ENCODE assay signal across 12 cellular contexts in the genomic region with DNA sequence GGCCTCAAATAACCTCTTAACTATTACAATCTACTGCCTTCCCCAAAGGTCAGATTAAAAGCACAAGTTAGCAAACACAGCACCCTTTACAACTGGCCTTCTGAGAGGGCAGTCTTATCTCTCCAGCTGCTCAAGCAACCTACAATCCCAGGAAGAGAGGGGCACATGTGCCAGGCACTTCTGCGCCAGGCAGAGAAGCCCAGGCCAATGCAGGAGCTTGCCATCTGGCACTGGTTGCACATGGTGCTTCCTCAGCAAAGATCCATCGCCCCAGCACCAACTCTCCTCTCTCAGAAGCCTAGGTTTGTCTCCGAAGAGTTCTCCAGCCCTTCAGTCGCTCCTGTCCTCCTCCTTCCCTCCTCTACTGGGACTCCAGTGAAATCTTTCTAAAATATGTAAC. TPM values are rescaled to one million over a fixed set of nuclear protein-coding genes. Genes with fewer than 3 reads are reported as not detected.
DNase-seq lines count a peak whose midpoint lies in the region; ATAC-seq, FAIRE-seq and TF ChIP-seq lines count a peak whose summit lies in the region.
"Had no signal": no experiment of that assay in that cellular context is flagged by ENCODE, and none has a peak within 500 bp of the region (broad histone marks: within the 10 kb centered on the region; RNA-seq: fewer than 3 reads in every experiment).

No MANE protein-coding gene starts in this region.

- H3K36me3 Mint-ChIP-seq in activated T-cell treated with anti-CD3 and anti-CD28 coated beads, Interleukin-2, amount 50 U/mL, for 4 hours (ENCODE audit: insufficient read depth) = peaks cover 10% of the 10 kb centered on the region
- H3K36me3 Mint-ChIP-seq in activated CD4-positive, alpha-beta memory T cell treated with anti-CD3 and anti-CD28 coated beads for 36 hours = peaks cover 8% of the 10 kb centered on the region

- H3K36me3 ChIP-seq in keratinocyte (ENCODE audit: control insufficient read depth in 2 of 2, extremely low read depth in 1 of 2, insufficient read depth in 2 of 2, low read length in 2 of 2) = peaks cover 4 to 15% of the 10 kb centered on the region in 2 experiments
- peaks cover 0 to 8% (median 3%) of the 10 kb centered on the region in 4 donors for H3K36me3 ChIP-seq in stomach
- H3K36me3 ChIP-seq: SJCRH30 had no signal

- H3K4me2 ChIP-seq in keratinocyte (ENCODE audit: control insufficient read depth, extremely low read depth, insufficient read depth, low read depth, low read length) = peak overlapping the region; percentile 57

- no peak overlapping the region for H3K27ac ChIP-seq in keratinocyte (ENCODE audit: control insufficient read depth, insufficient read depth, low read length)
- H3K27ac ChIP-seq in stomach = peak overlapping the region in 4 of 5 donors; percentile 21 to 98 (median 76)
- H3K27ac ChIP-seq: SJCRH30 had no signal

- H2AFZ ChIP-seq in keratinocyte (ENCODE audit: control insufficient read depth, low read length) = no peak overlapping the region

- H3K9ac ChIP-seq in keratinocyte (ENCODE audit: control insufficient read depth, extremely low read depth, insufficient read depth, low read length) = no peak overlapping the region

- ATAC-seq in activated T-cell treated with anti-CD3 and anti-CD28 coated beads, Interleukin-2, amount 50 U/mL, for 4 hours = no peak
- ATAC-seq in GM21723 (IDR thresholded peaks at IDR 0.05; ENCODE audit: unreplicated experiment) = no peak

- CTCF ChIA-PET in activated CD4-positive, alpha-beta memory T cell treated with anti-CD3 and anti-CD28 coated beads for 36 hours (lab: Charles Lee) = interaction anchor here (1.2 to 1.5 kb wide), 3 partner anchors 14 to 234 kb away, joined by 3 to 12 read pairs (median 3); a partner anchor contains a TSS

- intact Hi-C loops in activated CD4-positive, alpha-beta memory T cell treated with anti-CD3 and anti-CD28 coated beads for 36 hours (cut with micrococcal nuclease) = no loop called here
- intact Hi-C loops in stomach (cut with DNase I; ENCODE audit: low total_unique reads) = no loop called here

- TF ChIP-seq POLR2A in stomach (IDR thresholded peaks at IDR 0.05) = no peak

- H3K9me1 ChIP-seq in keratinocyte (ENCODE audit: control insufficient read depth, extremely low read depth, insufficient read depth, low read length) = peaks cover 2% of the 10 kb centered on the region

- peak overlapping the region; percentile 15 for H3K27ac Mint-ChIP-seq in activated CD4-positive, alpha-beta memory T cell treated with anti-CD3 and anti-CD28 coated beads for 36 hours

- H3K4me1 Mint-ChIP-seq in activated T-cell treated with anti-CD3 and anti-CD28 coated beads, Interleukin-2, amount 50 U/mL, for 4 hours (ENCODE audit: low read depth) = peaks cover 76% of the 10 kb centered on the region
- peaks cover 76% of the 10 kb centered on the region for H3K4me1 Mint-ChIP-seq in activated CD4-positive, alpha-beta memory T cell treated with anti-CD3 and anti-CD28 coated beads for 36 hours (ENCODE audit: low read depth)

- no peak for DNase-seq in activated T-cell treated with anti-CD3 and anti-CD28 coated beads, Interleukin-2, amount 50 U/mL, for 4 hours
- no peak for DNase-seq in activated T-cell treated with anti-CD3 and anti-CD28 coated beads, Interleukin-2, amount 50 U/mL, for 1 hour
- DNase-seq in activated CD4-positive, alpha-beta memory T cell treated with anti-CD3 and anti-CD28 coated beads for 36 hours = no peak
- DNase-seq in keratinocyte (ENCODE audit: low read depth, low spot score) = no peak
- peak; percentile 73 for DNase-seq in stomach
- no peak for DNase-seq in NK-92 (lab: John Stamatoyannopoulos, UW; ENCODE audit: unreplicated experiment)
- DNase-seq in NOMO-1 (lab: John Stamatoyannopoulos, UW; ENCODE audit: unreplicated experiment in 2 of 2) = no peak
- DNase-seq: activated CD4-positive, alpha-beta T cell treated with anti-CD3 and anti-CD28 coated beads for 48 hours; HCEC 1CT; NCI-H226; SJCRH30 had no signal

- dilution Hi-C loops in keratinocyte (cut with MboI; ENCODE audit: extremely low pct_ligation_motif_present, low sequenced_read_pairs) = no loop called here

- POLR2A ChIA-PET in activated CD4-positive, alpha-beta memory T cell treated with anti-CD3 and anti-CD28 coated beads for 36 hours (lab: Charles Lee) = no interaction called here

- FAIRE-seq in keratinocyte (lab: Jason Lieb, UNC) = no peak

- TF ChIP-seq CTCF in keratinocyte (optimal IDR thresholded peaks at IDR 0.05 in 1 of 3, IDR thresholded peaks at IDR 0.05 in 1 of 3, conservative IDR thresholded peaks at IDR 0.05 in 1 of 3; ENCODE audit: extremely low read depth in 1 of 3, insufficient read depth in 2 of 3, low read length in 3 of 3) = no peak
- no peak for TF ChIP-seq CTCF in stomach (IDR thresholded peaks at IDR 0.05)

- no peaks in the 10 kb centered on the region for H3K9me3 ChIP-seq in keratinocyte (ENCODE audit: control insufficient read depth, low read depth, low read length)
- H3K9me3 ChIP-seq in stomach = no peaks in the 10 kb centered on the region
- H3K9me3 ChIP-seq: SJCRH30 had no signal

- H3K4me1 ChIP-seq in keratinocyte (ENCODE audit: control insufficient read depth, extremely low read depth, insufficient read depth, low read length) (peaks cover 28% of the 10 kb centered on the region), stomach (peaks cover 36 to 79% (median 67%) of the 10 kb centered on the region in 4 donors)

- WGBS in stomach, 5 donors = 29 to 60% (median 38%) methylated on average over 4 of the region's 4 CpGs

- H3K4me3 ChIP-seq in keratinocyte (ENCODE audit: control insufficient read depth in 2 of 3, extremely low read depth in 1 of 3, insufficient read depth in 2 of 3, low read depth in 1 of 3, low read length in 3 of 3) (no peak overlapping the region), stomach (peak overlapping the region in 2 of 4 donors; percentile 64 to 90)
- H3K4me3 ChIP-seq: SJCRH30 had no signal

- TF ChIP-seq EP300 in stomach (IDR thresholded peaks at IDR 0.05) = no peak

- H3K9me3 Mint-ChIP-seq in activated T-cell treated with anti-CD3 and anti-CD28 coated beads, Interleukin-2, amount 50 U/mL, for 4 hours = no peaks in the 10 kb centered on the region
- no peaks in the 10 kb centered on the region for H3K9me3 Mint-ChIP-seq in activated CD4-positive, alpha-beta memory T cell treated with anti-CD3 and anti-CD28 coated beads for 36 hours

- H3K79me2 ChIP-seq in keratinocyte (ENCODE audit: control insufficient read depth, insufficient read depth, low read length) = peaks cover 54% of the 10 kb centered on the region

- no peaks in the 10 kb centered on the region for H3K27me3 Mint-ChIP-seq in activated T-cell treated with anti-CD3 and anti-CD28 coated beads, Interleukin-2, amount 50 U/mL, for 4 hours (ENCODE audit: low read depth)
- no peaks in the 10 kb centered on the region for H3K27me3 Mint-ChIP-seq in activated CD4-positive, alpha-beta memory T cell treated with anti-CD3 and anti-CD28 coated beads for 36 hours

- peaks cover 7% of the 10 kb centered on the region for H4K20me1 ChIP-seq in keratinocyte (ENCODE audit: control insufficient read depth, extremely low read depth, insufficient read depth, low read length)

- no peaks in the 10 kb centered on the region for H3K27me3 ChIP-seq in keratinocyte (ENCODE audit: control insufficient read depth, extremely low read depth, insufficient read depth, low read length)
- H3K27me3 ChIP-seq in stomach = no peaks in the 10 kb centered on the region
- H3K27me3 ChIP-seq: SJCRH30 had no signal

- peak overlapping the region; percentile 92 for H3K4me3 Mint-ChIP-seq in activated T-cell treated with anti-CD3 and anti-CD28 coated beads, Interleukin-2, amount 50 U/mL, for 4 hours
- H3K4me3 Mint-ChIP-seq in activated CD4-positive, alpha-beta memory T cell treated with anti-CD3 and anti-CD28 coated beads for 36 hours = no peak overlapping the region

RNA-seq across cellular contexts. Expression of a gene that starts 2.5 kb away (rescaled TPM):
- 10 to 100 TPM; 63.9 to 86.1 (median 66.8) TPM for total RNA-seq in activated T-cell treated with anti-CD3 and anti-CD28 coated beads, Interleukin-2, amount 50 U/mL, for 4 hours
- 10 to 100 TPM; 57.3 to 57.4 TPM for total RNA-seq in activated CD4-positive, alpha-beta memory T cell treated with anti-CD3 and anti-CD28 coated beads for 36 hours
- polyA plus RNA-seq in keratinocyte (8.5 to 10.4 TPM (median 10.3 TPM) in 3 replicates), stomach (10 to 100 TPM; 14.6 to 36.0 (median 32.1) TPM)
- 14.7 TPM for polyA plus RNA-seq in keratinocyte (2011; ENCODE audit: low read depth)
- polyA plus RNA-seq in keratinocyte (2011; cell fraction: cytosol; rRNA removed) = 6.1 and 7.0 TPM in 2 replicates
- 19.3 and 23.3 TPM in 2 replicates for polyA plus RNA-seq in keratinocyte (2011; cell fraction: nucleus; rRNA removed)
- polyA plus RNA-seq in keratinocyte (2012; ENCODE audit: low replicate concordance) = 9.8 and 17.6 TPM in 2 replicates
- polyA minus RNA-seq in keratinocyte = 14.0 to 28.2 TPM (median 16.3 TPM) in 3 replicates
- 6.3 TPM for polyA minus RNA-seq in keratinocyte (2011; cell fraction: cytosol; rRNA and poly(A)+ RNA removed)
- polyA minus RNA-seq in keratinocyte (2011; cell fraction: nucleus; rRNA and poly(A)+ RNA removed) = 7.2 and 8.5 TPM in 2 replicates
- 10 to 100 TPM; 14.0 to 57.4 (median 28.3) TPM for total RNA-seq in stomach

RNA-seq across cellular contexts. Expression of a gene that starts 14.5 kb away (rescaled TPM):
- 10 to 100 TPM; 80.6 to 96.3 (median 83.8) TPM for total RNA-seq in activated T-cell treated with anti-CD3 and anti-CD28 coated beads, Interleukin-2, amount 50 U/mL, for 4 hours
- 10 to 100 TPM; 46.0 to 47.0 TPM for total RNA-seq in activated CD4-positive, alpha-beta memory T cell treated with anti-CD3 and anti-CD28 coated beads for 36 hours
- 41.3 to 67.8 TPM (median 45.3 TPM) in 3 replicates for polyA plus RNA-seq in keratinocyte
- 12.7 TPM for polyA plus RNA-seq in keratinocyte (2011; ENCODE audit: low read depth)
- 43.5 and 55.1 TPM in 2 replicates for polyA plus RNA-seq in keratinocyte (2011; cell fraction: cytosol; rRNA removed)
- 15.1 and 19.6 TPM in 2 replicates for polyA plus RNA-seq in keratinocyte (2011; cell fraction: nucleus; rRNA removed)
- 28.2 and 48.4 TPM in 2 replicates for polyA plus RNA-seq in keratinocyte (2012; ENCODE audit: low replicate concordance)
- 29.0 to 51.7 TPM (median 34.5 TPM) in 3 replicates for polyA minus RNA-seq in keratinocyte
- polyA minus RNA-seq in keratinocyte (2011; cell fraction: cytosol; rRNA and poly(A)+ RNA removed) = 41.6 TPM
- polyA minus RNA-seq in keratinocyte (2011; cell fraction: nucleus; rRNA and poly(A)+ RNA removed) = 6.8 and 8.8 TPM in 2 replicates
- total RNA-seq in stomach = 100 to 1,000 TPM in 1 of 5 donors, 10 to 100 TPM in 3, 1 to 10 TPM in 1; 5.1 to 261 (median 42.6) TPM
- 10 to 100 TPM; 46.5 to 65.7 (median 64.8) TPM for polyA plus RNA-seq in stomach

RNA-seq across cellular contexts. Expression of a gene that starts 59.8 kb away (rescaled TPM):
- 1 to 10 TPM; 2.2 to 5.5 (median 4.5) TPM for total RNA-seq in activated T-cell treated with anti-CD3 and anti-CD28 coated beads, Interleukin-2, amount 50 U/mL, for 4 hours
- total RNA-seq in activated CD4-positive, alpha-beta memory T cell treated with anti-CD3 and anti-CD28 coated beads for 36 hours = 10 to 100 TPM; 11.6 to 12.8 TPM
- polyA plus RNA-seq in keratinocyte (2.4 to 4.3 TPM (median 2.7 TPM) in 3 replicates), stomach (10 to 100 TPM; 29.0 to 35.0 (median 29.8) TPM)
- 0.40 TPM for polyA plus RNA-seq in keratinocyte (2011; ENCODE audit: low read depth)
- 1.3 and 5.8 TPM in 2 replicates for polyA plus RNA-seq in keratinocyte (2011; cell fraction: cytosol; rRNA removed)
- 0.52 and 1.8 TPM in 2 replicates for polyA plus RNA-seq in keratinocyte (2011; cell fraction: nucleus; rRNA removed)
- polyA plus RNA-seq in keratinocyte (2012; ENCODE audit: low replicate concordance) = 7.1 and 10.5 TPM in 2 replicates
- polyA minus RNA-seq in keratinocyte = 0.16 to 1.2 TPM (median 0.26 TPM) in 3 replicates
- polyA minus RNA-seq in keratinocyte (2011; cell fraction: cytosol; rRNA and poly(A)+ RNA removed) = 6.1 TPM
- 0.70 and 0.84 TPM in 2 replicates for polyA minus RNA-seq in keratinocyte (2011; cell fraction: nucleus; rRNA and poly(A)+ RNA removed)
- 10 to 100 TPM in 3 of 5 donors, 1 to 10 TPM in 1, not detected in 1; 8.3 to 67.2 (median 44.0) TPM for total RNA-seq in stomach
